ENCODE assay signal across 16 cellular contexts in the genomic region with DNA sequence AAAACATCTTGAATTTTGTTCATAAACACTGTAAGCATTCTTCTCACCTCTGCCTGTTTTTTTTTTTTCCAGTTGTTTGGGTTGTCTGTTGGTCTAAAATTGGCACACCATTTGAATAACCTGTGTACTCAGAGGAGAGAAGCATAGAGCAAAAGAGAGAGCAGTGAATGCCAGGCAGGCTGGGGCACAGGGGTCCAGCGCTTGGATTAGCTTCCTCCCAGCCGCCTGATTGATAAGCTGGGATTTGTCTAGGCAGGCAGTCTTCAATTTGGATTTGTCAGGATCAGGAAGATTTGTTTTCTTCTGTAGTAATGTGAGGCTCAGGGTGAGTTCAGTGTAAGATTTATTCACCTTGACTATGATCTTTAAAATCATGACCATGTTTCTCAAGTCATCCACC. TPM values are rescaled to one million over a fixed set of nuclear protein-coding genes. Genes with fewer than 3 reads are reported as not detected.
DNase-seq lines count a peak whose midpoint lies in the region; ATAC-seq and TF ChIP-seq lines count a peak whose summit lies in the region.
"Had no signal": no experiment of that assay in that cellular context is flagged by ENCODE, and none has a peak within 500 bp of the region (broad histone marks: within the 10 kb centered on the region; RNA-seq: fewer than 3 reads in every experiment).

No MANE protein-coding gene starts in this region.

- no peak for TF ChIP-seq CTCF in cardiac muscle cell (IDR thresholded peaks at IDR 0.05; ENCODE audit: low read depth, low read length)
- TF ChIP-seq CTCF in mesothelial cell of epicardium (IDR thresholded peaks at IDR 0.05; ENCODE audit: unreplicated experiment): no peak

- H3K27me3 ChIP-seq in cardiac muscle cell: no peaks in the 10 kb centered on the region
- H3K27me3 ChIP-seq: BLaER1 had no signal

- peaks cover 6% of the 10 kb centered on the region for H3K9me3 Mint-ChIP-seq in mesothelial cell of epicardium
- H3K9me3 Mint-ChIP-seq: CD8-positive, alpha-beta memory T cell; IgD-negative memory B cell had no signal

- no peaks in the 10 kb centered on the region for H3K36me3 ChIP-seq in cardiac muscle cell
- H3K36me3 ChIP-seq: BLaER1 had no signal

- intact Hi-C loops in Right ventricle myocardium inferior (cut with DNase I): no loop called here

- ATAC-seq in Right ventricle myocardium inferior: no peak
- no peak for ATAC-seq in GM21737 (IDR thresholded peaks at IDR 0.05; ENCODE audit: unreplicated experiment)

- peaks cover 21% of the 10 kb centered on the region for H3K4me1 ChIP-seq in cardiac muscle cell (ENCODE audit: low read depth)
- H3K4me1 ChIP-seq: BLaER1, Caco-2 had no signal

- H3K27ac ChIP-seq in cardiac muscle cell: peak overlapping the region; percentile 11
- H3K27ac ChIP-seq: BLaER1, GM23248 had no signal

- no peak for DNase-seq in cardiac muscle cell (ENCODE audit: low read depth in 1 of 2, low spot score in 1 of 2)
- DNase-seq in Right ventricle myocardium inferior (ENCODE audit: missing footprints): no peak
- peak; percentile 86 for DNase-seq in NCI-H82 treated with DMSO at 0.1 percent for 48 hours (lab: John Stamatoyannopoulos, UW; ENCODE audit: unreplicated experiment)
- no peak for DNase-seq in mesothelial cell of epicardium (ENCODE audit: low spot score in 2 of 2, unreplicated experiment in 2 of 2)
- DNase-seq in DMS79 treated with DMSO at 0.1 percent for 48 hours (lab: John Stamatoyannopoulos, UW): no peak
- DNase-seq in iPS-NIHi7 (ENCODE audit: extremely low spot score): no peak
- DNase-seq: 8988T; AML-193; Caco-2; CD8-positive, alpha-beta memory T cell; DMS 273 treated with DMSO at 0.1 percent for 48 hours; GM23248; H7 had no signal

- H3K27ac Mint-ChIP-seq in mesothelial cell of epicardium: peak overlapping the region; percentile 92
- H3K27ac Mint-ChIP-seq: CD8-positive, alpha-beta memory T cell; IgD-negative memory B cell had no signal

- H3K27me3 Mint-ChIP-seq in mesothelial cell of epicardium (ENCODE audit: low read depth): no peaks in the 10 kb centered on the region
- H3K27me3 Mint-ChIP-seq: IgD-negative memory B cell had no signal

- H3K4me3 ChIP-seq in cardiac muscle cell: no peak overlapping the region
- H3K4me3 ChIP-seq: BLaER1, GM23248 had no signal

- peaks cover 4% of the 10 kb centered on the region for H3K36me3 Mint-ChIP-seq in mesothelial cell of epicardium
- H3K36me3 Mint-ChIP-seq: CD8-positive, alpha-beta memory T cell; IgD-negative memory B cell had no signal

- no peaks in the 10 kb centered on the region for H3K9me3 ChIP-seq in cardiac muscle cell (ENCODE audit: low read depth)
- H3K9me3 ChIP-seq: BLaER1, Caco-2 had no signal

- peaks cover 47% of the 10 kb centered on the region for H3K4me1 Mint-ChIP-seq in mesothelial cell of epicardium
- H3K4me1 Mint-ChIP-seq: CD8-positive, alpha-beta memory T cell; IgD-negative memory B cell had no signal

- no peak overlapping the region for H3K4me3 Mint-ChIP-seq in mesothelial cell of epicardium
- H3K4me3 Mint-ChIP-seq: CD8-positive, alpha-beta memory T cell; IgD-negative memory B cell had no signal

RNA-seq across cellular contexts. Expression of gene ARL14EP, which starts 59.0 kb away (rescaled TPM):
- total RNA-seq in cardiac muscle cell: 16.6 and 25.6 TPM in 2 replicates
- 32.5 and 34.0 TPM in 2 replicates for polyA plus RNA-seq in cardiac muscle cell
- total RNA-seq in Right ventricle myocardium inferior: 38.9 TPM
- total RNA-seq in mesothelial cell of epicardium: 28.4 to 32.8 TPM (median 32.0 TPM) in 3 replicates
